24 cellular contexts compared by ENCODE assay signal in the genomic region with DNA sequence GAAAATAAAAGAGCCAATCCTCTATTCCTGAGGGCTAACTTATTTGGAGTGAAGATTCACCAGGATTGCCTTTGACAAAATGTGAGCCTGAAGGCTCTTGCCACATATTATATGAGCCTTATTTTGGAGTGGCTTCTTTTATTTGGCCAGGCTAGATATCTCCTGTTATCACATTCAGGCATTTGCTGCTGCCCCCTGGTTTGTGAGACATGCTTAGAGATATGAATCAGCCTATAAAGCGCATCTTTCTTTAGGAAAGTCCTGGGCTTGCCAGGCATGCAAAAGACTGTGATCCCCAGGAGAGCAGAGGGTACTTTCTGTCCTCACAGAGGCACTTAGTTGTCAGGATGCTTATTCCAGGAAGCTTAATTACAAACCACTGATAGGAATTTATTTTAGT.
"Had no signal": no experiment of that assay in that cellular context is flagged by ENCODE, and none has a peak within 500 bp of the region (broad histone marks: within the 10 kb centered on the region; RNA-seq: fewer than 3 reads in every experiment).

No MANE protein-coding gene starts in this region.

- H3K9me3 ChIP-seq: ascending aorta, body of pancreas had no signal

- H3K36me3 ChIP-seq: ascending aorta, cardiac muscle cell had no signal

- H3K4me3 Mint-ChIP-seq: activated B cell treated with CpG ODN at 0.5 μM for 24 hours; activated CD4-positive, alpha-beta T cell treated with anti-CD3 and anti-CD28 coated beads, Interleukin-2, amount 10 ng/mL, durations not matched to agents 24 days and 14 days; activated naive CD8-positive, alpha-beta T cell treated with anti-CD3 and anti-CD28 coated beads, Interleukin-2, amount 50 U/mL, for 24 hours; activated T-cell treated with anti-CD3 and anti-CD28 coated beads, Interleukin-2, amount 50 U/mL, for 4 hours; T-helper 1 cell treated with Interleukin-12 subunit alpha and Interleukin-12 subunit beta and Interleukin-4 antibody, amounts not matched to agents 30 μg/mL and 1 μg/mL, for 36 hours had no signal

- H3K4me1 ChIP-seq: ascending aorta, body of pancreas had no signal

- H3K27ac ChIP-seq: ascending aorta, body of pancreas, cardiac muscle cell had no signal

- ATAC-seq: activated naive CD4-positive, alpha-beta T cell treated with anti-CD3 and anti-CD28 coated beads, Interleukin-2, amount 50 U/mL, for 72 hours; activated naive CD8-positive, alpha-beta T cell treated with anti-CD3 and anti-CD28 coated beads, Interleukin-2, amount 50 U/mL, for 24 hours; activated T-cell treated with anti-CD3 and anti-CD28 coated beads, Interleukin-2, amount 50 U/mL, for 4 hours; body of pancreas; Panc1; Right ventricle myocardium inferior had no signal

- DNase-seq: activated B cell treated with CpG ODN at 0.5 μM for 24 hours; activated CD4-positive, alpha-beta T cell treated with anti-CD3 and anti-CD28 coated beads for 1 hour; activated CD4-positive, alpha-beta T cell treated with anti-CD3 and anti-CD28 coated beads, Interleukin-2, amount 10 ng/mL, durations not matched to agents 24 days and 14 days; activated CD4-positive, alpha-beta T cell treated with anti-CD3 and anti-CD28 coated beads, Interleukin-2, amount 50 U/mL, for 48 hours; activated effector memory CD4-positive, alpha-beta T cell treated with anti-CD3 and anti-CD28 coated beads, Interleukin-2, amount 50 U/mL, for 16 hours; activated naive CD4-positive, alpha-beta T cell treated with Interleukin-2 at 50 U/mL for 16 hours; activated naive CD8-positive, alpha-beta T cell treated with anti-CD3 and anti-CD28 coated beads, Interleukin-2, amount 50 U/mL, for 24 hours; activated T-cell treated with anti-CD3 and anti-CD28 coated beads, Interleukin-2, amount 50 U/mL, for 4 hours; amniotic stem cell; body of pancreas; Kasumi-1; KBM-7; NCI-H1048; NCI-H1694; NCI-H2107; NCI-H82; OCI-M1; RPMI8226 had no signal

- H3K9me3 Mint-ChIP-seq: activated B cell treated with CpG ODN at 0.5 μM for 24 hours; activated CD4-positive, alpha-beta T cell treated with anti-CD3 and anti-CD28 coated beads, Interleukin-2, amount 10 ng/mL, durations not matched to agents 24 days and 14 days; activated naive CD4-positive, alpha-beta T cell treated with anti-CD3 and anti-CD28 coated beads, Interleukin-2, amount 50 U/mL, for 72 hours; T-helper 1 cell treated with Interleukin-12 subunit alpha and Interleukin-12 subunit beta and Interleukin-4 antibody, amounts not matched to agents 30 μg/mL and 1 μg/mL, for 36 hours had no signal

- H3K4me3 ChIP-seq: ascending aorta, body of pancreas, cardiac muscle cell had no signal

- H3K36me3 Mint-ChIP-seq: activated naive CD4-positive, alpha-beta T cell treated with anti-CD3 and anti-CD28 coated beads, Interleukin-2, amount 50 U/mL, for 72 hours had no signal

- H3K27me3 Mint-ChIP-seq: activated B cell treated with CpG ODN at 0.5 μM for 24 hours; activated CD4-positive, alpha-beta T cell treated with anti-CD3 and anti-CD28 coated beads, Interleukin-2, amount 10 ng/mL, durations not matched to agents 24 days and 14 days; activated naive CD8-positive, alpha-beta T cell treated with anti-CD3 and anti-CD28 coated beads, Interleukin-2, amount 50 U/mL, for 24 hours had no signal

- H3K27me3 ChIP-seq: ascending aorta, body of pancreas, cardiac muscle cell had no signal

- H3K4me1 Mint-ChIP-seq: activated B cell treated with CpG ODN at 0.5 μM for 24 hours; activated CD4-positive, alpha-beta T cell treated with anti-CD3 and anti-CD28 coated beads, Interleukin-2, amount 10 ng/mL, durations not matched to agents 24 days and 14 days; activated naive CD8-positive, alpha-beta T cell treated with anti-CD3 and anti-CD28 coated beads, Interleukin-2, amount 50 U/mL, for 24 hours had no signal

- H3K27ac Mint-ChIP-seq: activated B cell treated with CpG ODN at 0.5 μM for 24 hours; activated CD4-positive, alpha-beta T cell treated with anti-CD3 and anti-CD28 coated beads, Interleukin-2, amount 10 ng/mL, durations not matched to agents 24 days and 14 days; activated naive CD4-positive, alpha-beta T cell treated with anti-CD3 and anti-CD28 coated beads, Interleukin-2, amount 50 U/mL, for 72 hours; activated naive CD8-positive, alpha-beta T cell treated with anti-CD3 and anti-CD28 coated beads, Interleukin-2, amount 50 U/mL, for 24 hours; T-helper 1 cell treated with Interleukin-12 subunit alpha and Interleukin-12 subunit beta and Interleukin-4 antibody, amounts not matched to agents 30 μg/mL and 1 μg/mL, for 36 hours had no signal
